7 cellular contexts compared by ENCODE assay signal in the genomic region with DNA sequence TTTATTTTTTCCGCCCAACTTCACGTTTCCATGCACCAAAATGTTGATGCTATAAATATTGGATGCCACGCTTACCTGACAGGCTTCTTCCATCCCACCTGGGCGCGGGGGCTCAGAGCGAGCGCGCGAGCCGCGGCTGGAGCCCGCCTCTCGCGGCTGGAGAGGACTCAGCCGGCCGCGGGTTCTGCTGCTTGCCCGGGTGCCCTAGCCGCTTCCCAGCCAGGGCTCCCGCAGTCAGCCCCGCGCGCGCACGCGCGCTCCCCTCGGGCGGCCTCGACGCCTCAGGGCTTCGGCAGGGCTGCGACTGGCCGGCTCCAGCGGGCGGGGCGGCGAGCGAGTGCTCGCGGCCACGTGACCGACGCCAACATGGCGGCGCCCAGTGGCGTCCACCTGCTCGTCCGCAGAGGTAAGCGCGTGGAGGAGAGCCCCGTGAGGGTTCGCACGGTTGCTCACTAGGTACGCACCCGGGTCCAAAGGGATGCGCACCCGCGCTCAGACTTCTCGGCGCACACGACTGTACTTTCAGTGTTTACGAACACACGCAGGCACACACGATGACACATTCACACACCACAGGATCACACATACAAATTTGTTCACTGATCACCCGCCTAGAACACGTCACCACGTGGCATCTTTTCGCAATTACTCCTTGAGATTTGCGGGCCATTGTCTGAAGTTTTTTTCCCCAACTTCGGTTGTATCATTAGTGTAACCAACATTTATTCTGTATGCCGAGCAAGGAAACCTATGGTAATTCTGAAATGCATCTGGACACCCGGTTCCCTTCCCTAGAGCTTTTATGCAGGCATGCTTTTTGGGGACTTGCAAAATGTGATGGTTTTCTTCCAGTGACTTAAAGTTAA. TPM values are rescaled to one million over a fixed set of nuclear protein-coding genes. Genes with fewer than 3 reads are reported as not detected.
DNase-seq lines count a peak whose midpoint lies in the region; ATAC-seq and TF ChIP-seq lines count a peak whose summit lies in the region.

A gene (plus strand): TSS at position 350 of the 866 bp plus-strand sequence. CDS start 17 bp downstream, at position 367.

- peak within 1 kb of the TSS; percentile 49 for H3K27ac ChIP-seq in hepatocyte

- TF ChIP-seq CTCF in astrocyte of the cerebellum (IDR thresholded peaks at IDR 0.05; ENCODE audit: low read depth, low read length, missing control alignments) (no peak), hepatocyte (IDR thresholded peaks at IDR 0.05; ENCODE audit: poor library complexity) (no peak)

- in situ Hi-C loops in astrocyte of the cerebellum (cut with HindIII; ENCODE audit: low sequenced_read_pairs): loop anchor here (10.0 kb wide), 1 partner anchor 75 kb away; no protein-coding TSS in a partner anchor

- no peaks in the 10 kb centered on the region for H3K4me1 ChIP-seq in hepatocyte (ENCODE audit: insufficient read depth)

- DNase-seq in NCI-H187 treated with DMSO at 0.1 percent for 48 hours (lab: John Stamatoyannopoulos, UW): peak; percentile 5
- peak; percentile 69 for DNase-seq in T-helper 22 cell (ENCODE audit: low read depth)
- peak; percentile 62 for DNase-seq in astrocyte of the cerebellum (ENCODE audit: low read depth)
- peak; percentile 96 for DNase-seq in hepatocyte (ENCODE audit: low spot score)
- DNase-seq in renal cortical epithelial cell (ENCODE audit: low read depth): peak; percentile 64

- no peaks in the 10 kb centered on the region for H3K9me2 ChIP-seq in hepatocyte (replicated peaks; ENCODE audit: insufficient read depth)

- peaks cover 20% of the 10 kb centered on the region for H3K27me3 ChIP-seq in hepatocyte

- no peaks in the 10 kb centered on the region for H4K20me1 ChIP-seq in hepatocyte (ENCODE audit: insufficient read depth, poor library complexity, severe bottlenecking)

- no peaks in the 10 kb centered on the region for H3K79me2 ChIP-seq in hepatocyte

- H3K36me3 ChIP-seq in hepatocyte (replicated peaks; ENCODE audit: insufficient read depth, low read depth): no peaks in the 10 kb centered on the region

- peak within 1 kb of the TSS; percentile 88 for H2AFZ ChIP-seq in hepatocyte

- WGBS in hepatocyte (ENCODE audit: low lambda C conversion rate, missing lambda C conversion rate): 1% methylated on average over 73 of the region's 73 CpGs

- ATAC-seq in GM18511 (IDR thresholded peaks at IDR 0.05; ENCODE audit: unreplicated experiment) (peak; percentile 99), HG02973 (IDR thresholded peaks at IDR 0.05; ENCODE audit: unreplicated experiment) (peak; percentile 95)

- H3K4me2 ChIP-seq in hepatocyte: peak within 1 kb of the TSS; percentile 86

- H3K4me3 ChIP-seq in astrocyte of the cerebellum (ENCODE audit: low read depth, low read length): peak within 1 kb of the TSS; percentile 79
- H3K4me3 ChIP-seq in hepatocyte: peak within 1 kb of the TSS; percentile 73

- H3K9me3 ChIP-seq in hepatocyte (ENCODE audit: low read depth): no peaks in the 10 kb centered on the region

RNA-seq across cellular contexts. Expression of the gene that starts here (rescaled TPM):
- total RNA-seq in hepatocyte (2.8 and 5.7 TPM in 2 replicates), renal cortical epithelial cell (1.9 and 4.8 TPM in 2 replicates)
- polyA plus RNA-seq in hepatocyte: 6.0 and 9.4 TPM in 2 replicates

Comparison
In these comparisons a context has a peak if more than half of its experiments do, and no peak if none do; other contexts are left out.
1. Peak in every context shown above with its lines: DNase-seq, ATAC-seq, H3K4me3 ChIP-seq and H3K27ac ChIP-seq.
2. DNase-seq: peak in every context shown above with its lines; median percentile 96 in hepatocyte; 69 in T-helper 22 cell; 64 in renal cortical epithelial cell; 62 in astrocyte of the cerebellum; 5 in NCI-H187 treated with DMSO at 0.1 percent for 48 hours.